8 cellular contexts compared by ENCODE assay signal in the genomic region with DNA sequence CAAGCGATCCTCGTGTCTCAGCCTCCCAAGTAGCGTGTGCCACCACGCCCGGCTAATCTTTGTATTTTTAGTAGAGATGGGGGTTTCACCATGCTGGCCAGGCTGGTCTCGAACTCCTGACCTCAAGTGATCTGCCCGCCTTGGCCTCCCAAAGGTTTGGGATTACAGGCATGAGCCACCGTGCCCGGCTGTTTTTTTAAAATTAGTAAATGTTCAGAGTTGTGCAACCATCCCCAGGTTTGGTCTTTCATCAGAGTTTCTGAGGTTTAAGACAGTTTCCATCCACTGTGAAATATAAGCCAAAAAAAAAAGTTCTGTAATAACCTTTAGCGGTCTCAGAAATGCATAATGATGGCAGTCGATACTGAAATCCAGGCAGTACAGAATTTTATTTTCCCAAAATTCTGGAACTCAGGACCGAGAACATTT. TPM values are rescaled to one million over a fixed set of nuclear protein-coding genes. Genes with fewer than 3 reads are reported as not detected.
DNase-seq lines count a peak whose midpoint lies in the region; ATAC-seq and TF ChIP-seq lines count a peak whose summit lies in the region.

No MANE protein-coding gene starts in this region.

- H3K9me3 ChIP-seq in skeletal muscle satellite cell (replicated peaks; ENCODE audit: low read length) = no peaks in the 10 kb centered on the region

- peaks cover 16% of the 10 kb centered on the region for H3K4me1 ChIP-seq in skeletal muscle satellite cell (ENCODE audit: control insufficient read depth, insufficient read depth, low read length)

- H3K36me3 Mint-ChIP-seq in activated CD4-positive, alpha-beta T cell treated with anti-CD3 and anti-CD28 coated beads, Interleukin-2, amount 10 ng/mL, durations not matched to agents 7 days and 5 days (ENCODE audit: low read depth) = peaks cover 16% of the 10 kb centered on the region

- ATAC-seq in HG03103 (IDR thresholded peaks at IDR 0.05; ENCODE audit: low read depth, unreplicated experiment) = peak; percentile 8

- DNase-seq in DMS 273 (lab: John Stamatoyannopoulos, UW; ENCODE audit: unreplicated experiment) (peak; percentile 77), DMS 273 treated with DMSO at 0.1 percent for 48 hours (lab: John Stamatoyannopoulos, UW) (no peak), fibroblast of the aortic adventitia (ENCODE audit: low read depth) (no peak), ecto neural progenitor cell (ENCODE audit: low spot score) (no peak), ACHN (no peak)
- peak; percentile 16 for DNase-seq in activated CD4-positive, alpha-beta T cell treated with anti-CD3 and anti-CD28 coated beads, Interleukin-2, amount 10 ng/mL, durations not matched to agents 7 days and 5 days

- peak overlapping the region; percentile 82 for H3K4me3 Mint-ChIP-seq in activated CD4-positive, alpha-beta T cell treated with anti-CD3 and anti-CD28 coated beads, Interleukin-2, amount 10 ng/mL, durations not matched to agents 7 days and 5 days

- CTCF ChIA-PET in activated CD4-positive, alpha-beta T cell treated with anti-CD3 and anti-CD28 coated beads, Interleukin-2, amount 10 ng/mL, durations not matched to agents 7 days and 5 days (lab: Charles Lee) = interaction anchor here (0.6 to 1.6 kb wide), 6 partner anchors 11 to 519 kb away, joined by 3 to 5 read pairs (median 4); no protein-coding TSS in a partner anchor

- no peaks in the 10 kb centered on the region for H3K9me3 Mint-ChIP-seq in activated CD4-positive, alpha-beta T cell treated with anti-CD3 and anti-CD28 coated beads, Interleukin-2, amount 10 ng/mL, durations not matched to agents 7 days and 5 days

- H3K4me2 ChIP-seq in skeletal muscle satellite cell (ENCODE audit: low read length) = peak overlapping the region; percentile 81

- in situ Hi-C loops in ACHN (cut with HindIII; ENCODE audit: low pct_ligation_motif_present, low pct_unique_long_range_greater_than_20kb, low sequenced_read_pairs) = no loop called here

- POLR2A ChIA-PET in activated CD4-positive, alpha-beta T cell treated with anti-CD3 and anti-CD28 coated beads, Interleukin-2, amount 10 ng/mL, durations not matched to agents 7 days and 5 days (lab: Charles Lee) = interaction anchor here (0.7 kb wide), 1 partner anchor 223 kb away, joined by 3 read pairs; the partner anchor contains the start of gene MEX3A

- peak overlapping the region; percentile 94 for H3K27ac Mint-ChIP-seq in activated CD4-positive, alpha-beta T cell treated with anti-CD3 and anti-CD28 coated beads, Interleukin-2, amount 10 ng/mL, durations not matched to agents 7 days and 5 days

- no peaks in the 10 kb centered on the region for H3K27me3 ChIP-seq in skeletal muscle satellite cell (ENCODE audit: control insufficient read depth, insufficient read depth, low read length)

- H3K9ac ChIP-seq in skeletal muscle satellite cell (ENCODE audit: low read depth, low read length) = peak overlapping the region; percentile 80

- H3K36me3 ChIP-seq in skeletal muscle satellite cell (ENCODE audit: insufficient read depth, low read length) = peaks cover 10% of the 10 kb centered on the region

- H3K27me3 Mint-ChIP-seq in activated CD4-positive, alpha-beta T cell treated with anti-CD3 and anti-CD28 coated beads, Interleukin-2, amount 10 ng/mL, durations not matched to agents 7 days and 5 days = no peaks in the 10 kb centered on the region

- peak overlapping the region; percentile 70 for H3K4me3 ChIP-seq in fibroblast of the aortic adventitia (ENCODE audit: low read depth, low read length)
- H3K4me3 ChIP-seq in skeletal muscle satellite cell (ENCODE audit: low read length) = peak overlapping the region; percentile 73

- TF ChIP-seq CTCF in fibroblast of the aortic adventitia (IDR thresholded peaks at IDR 0.05; ENCODE audit: insufficient read depth, low read length) = no peak

- H3K4me1 Mint-ChIP-seq in activated CD4-positive, alpha-beta T cell treated with anti-CD3 and anti-CD28 coated beads, Interleukin-2, amount 10 ng/mL, durations not matched to agents 7 days and 5 days = peaks cover 60% of the 10 kb centered on the region

RNA-seq across cellular contexts. Expression of gene SYT11, which starts 0.5 kb away (rescaled TPM):
- 10 to 100 TPM; 14.2 to 15.5 TPM for total RNA-seq in activated CD4-positive, alpha-beta T cell treated with anti-CD3 and anti-CD28 coated beads, Interleukin-2, amount 10 ng/mL, durations not matched to agents 7 days and 5 days
- total RNA-seq in fibroblast of the aortic adventitia (ENCODE audit: low replicate concordance) = 19.5 and 48.6 TPM in 2 replicates
- 18.8 and 22.1 TPM in 2 replicates for total RNA-seq in skeletal muscle satellite cell (2012; rRNA removed)

RNA-seq across cellular contexts. Expression of gene GON4L, which starts 1.8 kb away (rescaled TPM):
- 10 to 100 TPM; 72.3 to 77.0 TPM for total RNA-seq in activated CD4-positive, alpha-beta T cell treated with anti-CD3 and anti-CD28 coated beads, Interleukin-2, amount 10 ng/mL, durations not matched to agents 7 days and 5 days
- 39.9 and 50.0 TPM in 2 replicates for total RNA-seq in fibroblast of the aortic adventitia (ENCODE audit: low replicate concordance)
- total RNA-seq in skeletal muscle satellite cell (2012; rRNA removed) = 24.2 and 25.1 TPM in 2 replicates

RNA-seq across cellular contexts. Expression of gene RIT1, which starts 52.3 kb away (rescaled TPM):
- total RNA-seq in activated CD4-positive, alpha-beta T cell treated with anti-CD3 and anti-CD28 coated beads, Interleukin-2, amount 10 ng/mL, durations not matched to agents 7 days and 5 days = 10 to 100 TPM; 24.0 to 28.4 TPM
- 33.7 and 35.4 TPM in 2 replicates for total RNA-seq in fibroblast of the aortic adventitia (ENCODE audit: low replicate concordance)
- total RNA-seq in skeletal muscle satellite cell (2012; rRNA removed) = 18.3 and 19.9 TPM in 2 replicates

Comparison
In these comparisons a context has a peak if more than half of its experiments do, and no peak if none do; other contexts are left out.
1. DNase-seq: peak in DMS 273 (single experiment) and activated CD4-positive, alpha-beta T cell treated with anti-CD3 and anti-CD28 coated beads, Interleukin-2, amount 10 ng/mL, durations not matched to agents 7 days and 5 days (single experiment); none in DMS 273 treated with DMSO at 0.1 percent for 48 hours (single experiment), fibroblast of the aortic adventitia (single experiment), ecto neural progenitor cell (single experiment) and ACHN (single experiment).